Comparison of ENCODE assay signal across 8 cellular contexts in genomic region chr2:9142551-9143263, GRCh38.
DNase-seq lines count a peak whose midpoint lies in the region; ATAC-seq lines count a peak whose summit lies in the region.

No MANE protein-coding gene starts in this region.

- no peak overlapping the region for H3K27ac ChIP-seq in effector memory CD4-positive, alpha-beta T cell (ENCODE audit: insufficient read depth, low read length, poor library complexity, severe bottlenecking)

- H3K27me3 ChIP-seq in effector memory CD4-positive, alpha-beta T cell (replicated peaks; ENCODE audit: control insufficient read depth, insufficient read depth, low read length, poor library complexity, severe bottlenecking) = peaks cover 2% of the 10 kb centered on the region

- ATAC-seq in GM18861 (IDR thresholded peaks at IDR 0.05; ENCODE audit: unreplicated experiment) (peak; percentile 85), HG03159 (IDR thresholded peaks at IDR 0.05; ENCODE audit: unreplicated experiment) (peak; percentile 84)

- no peaks in the 10 kb centered on the region for H3K9me3 ChIP-seq in effector memory CD4-positive, alpha-beta T cell (ENCODE audit: control insufficient read depth, low read length)

- H3K4me3 ChIP-seq in effector memory CD4-positive, alpha-beta T cell (ENCODE audit: insufficient read depth, low read depth, low read length, poor library complexity, severe bottlenecking) = peak overlapping the region; percentile 11

- H3K4me1 ChIP-seq in effector memory CD4-positive, alpha-beta T cell (ENCODE audit: control insufficient read depth, insufficient read depth, low read length, poor library complexity, severe bottlenecking) = no peaks in the 10 kb centered on the region

- H3K36me3 ChIP-seq in effector memory CD4-positive, alpha-beta T cell (ENCODE audit: control insufficient read depth, insufficient read depth, low read length) = no peaks in the 10 kb centered on the region

- DNase-seq in AG08396 (ENCODE audit: low spot score) (peak; percentile 92), NCI-H774 (lab: John Stamatoyannopoulos, UW) (peak; percentile 44), medulla oblongata (ENCODE audit: extremely low spot score) (peak; percentile 83)
- DNase-seq in activated CD8-positive, alpha-beta memory T cell treated with anti-CD3 and anti-CD28 coated beads for 1 hour (ENCODE audit: extremely low read depth in 1 of 2, low read depth in 1 of 2) = peak; percentile 29 to 67
- DNase-seq in effector memory CD4-positive, alpha-beta T cell = peak; percentile 48 to 52 (median 52)
- peak; percentile 74 to 78 (median 74) for DNase-seq in stimulated activated CD4-positive, alpha-beta T cell treated with anti-CD3 and anti-CD28 coated beads, TNF-alpha, amount 100 ng/mL, for 48 hours (ENCODE audit: low read depth in 3 of 3)
